In genomic region chr3:4976109-4976508, GRCh38 we compare ENCODE assay signal across 7 cellular contexts. TPM values are rescaled to one million over a fixed set of nuclear protein-coding genes. Genes with fewer than 3 reads are reported as not detected.
A peak's percentile ranks its signal among the peaks of the same experiment; 100 is the strongest.
DNase-seq lines count a peak whose midpoint lies in the region; ATAC-seq and TF ChIP-seq lines count a peak whose summit lies in the region.

No MANE protein-coding gene starts in this region.

- intact Hi-C loops in esophagus muscularis mucosa (cut with DNase I), result loop anchor here (5.0 kb wide), 2 partner anchors 149 to 254 kb away; no protein-coding TSS in a partner anchor

- TF ChIP-seq EP300 in esophagus muscularis mucosa (IDR thresholded peaks at IDR 0.05), result no peak

- H3K27me3 ChIP-seq in WERI-Rb-1 (ENCODE audit: insufficient read depth, low read depth, severe bottlenecking), result no peaks in the 10 kb centered on the region
- H3K27me3 ChIP-seq in esophagus muscularis mucosa, result no peaks in the 10 kb centered on the region

- no peak overlapping the region for H3K4me3 Mint-ChIP-seq in osteocyte (ENCODE audit: unreplicated experiment)

- H3K4me1 ChIP-seq in esophagus muscularis mucosa, result peaks cover 19 to 32% (median 27%) of the 10 kb centered on the region in 4 donors

- H3K27ac ChIP-seq in WERI-Rb-1 (peak overlapping the region; percentile 34), esophagus muscularis mucosa (replicated peaks in 1 of 4) (peak overlapping the region; percentile 95 to 99 (median 97))

- no peaks in the 10 kb centered on the region for H3K9me3 Mint-ChIP-seq in osteocyte (ENCODE audit: unreplicated experiment)

- peaks cover 4% of the 10 kb centered on the region for H3K36me3 Mint-ChIP-seq in osteocyte (ENCODE audit: unreplicated experiment)

- DNase-seq in ELR (ENCODE audit: low read depth) (peak; percentile 52), LNCaP clone FGC (ENCODE audit: low read depth) (no peak), WERI-Rb-1 (peak; percentile 81), esophagus muscularis mucosa (ENCODE audit: extremely low spot score) (no peak), osteocyte (ENCODE audit: extremely low spot score, unreplicated experiment) (no peak)

- H3K4me1 Mint-ChIP-seq in osteocyte (ENCODE audit: unreplicated experiment), result peaks cover 25% of the 10 kb centered on the region

- no peak for TF ChIP-seq POLR2A in esophagus muscularis mucosa (IDR thresholded peaks at IDR 0.05; ENCODE audit: low read depth)

- H3K9me3 ChIP-seq in WERI-Rb-1 (ENCODE audit: severe bottlenecking), result no peaks in the 10 kb centered on the region
- no peaks in the 10 kb centered on the region for H3K9me3 ChIP-seq in esophagus muscularis mucosa

- no peak for ATAC-seq in HG03139 (IDR thresholded peaks at IDR 0.05; ENCODE audit: unreplicated experiment)
- no peak for ATAC-seq in GM19324 (IDR thresholded peaks at IDR 0.05; ENCODE audit: low FRiP score, unreplicated experiment)

- TF ChIP-seq CTCF in LNCaP clone FGC (IDR thresholded peaks at IDR 0.05; ENCODE audit: control insufficient read depth, extremely low read depth, insufficient read depth) (peak; percentile 43), WERI-Rb-1 (IDR thresholded peaks at IDR 0.05; ENCODE audit: low read depth, low read length) (peak; percentile 81), esophagus muscularis mucosa (IDR thresholded peaks at IDR 0.05) (peak; percentile 47 to 54 (median 52)), osteocyte (IDR thresholded peaks at IDR 0.05) (peak; percentile 50)

- H3K27me3 Mint-ChIP-seq in osteocyte (ENCODE audit: unreplicated experiment), result no peaks in the 10 kb centered on the region

- H3K36me3 ChIP-seq in WERI-Rb-1 (peaks cover 3% of the 10 kb centered on the region), esophagus muscularis mucosa (no peaks in the 10 kb centered on the region)

- WGBS in esophagus muscularis mucosa, result 73% methylated on average over 4 of the region's 4 CpGs

- H3K4me3 ChIP-seq in LNCaP clone FGC (ENCODE audit: low read depth, low read length), result no peak overlapping the region
- H3K4me3 ChIP-seq in WERI-Rb-1 (ENCODE audit: low read depth, low read length), result no peak overlapping the region
- no peak overlapping the region for H3K4me3 ChIP-seq in esophagus muscularis mucosa

- no peak overlapping the region for H3K27ac Mint-ChIP-seq in osteocyte (ENCODE audit: unreplicated experiment)

RNA-seq across cellular contexts. Expression of gene BHLHE40, which starts 3.1 kb away (rescaled TPM):
- total RNA-seq in esophagus muscularis mucosa, result 100 to 1,000 TPM in 1 of 4 donors, 10 to 100 TPM in 2, 1 to 10 TPM in 1; 8.3 to 170 (median 19.4) TPM
- 34.1 TPM in 2 replicates for total RNA-seq in osteocyte

Comparison
In these comparisons a context has a peak if more than half of its experiments do, and no peak if none do; other contexts are left out.
1. DNase-seq: peak in ELR (single experiment) and WERI-Rb-1 (single experiment); none in LNCaP clone FGC (single experiment), esophagus muscularis mucosa (single experiment) and osteocyte (single experiment).
2. Peak in every context shown above with its lines, with median percentiles within 50 percentile points of each other: CTCF ChIP-seq.